18 cellular contexts compared by ENCODE assay signal in genomic region chr1:220369511-220369910, GRCh38.
A peak's percentile ranks its signal among the peaks of the same experiment; 100 is the strongest.
DNase-seq lines count a peak whose midpoint lies in the region; ATAC-seq, FAIRE-seq and TF ChIP-seq lines count a peak whose summit lies in the region.
"Had no signal": no experiment of that assay in that cellular context is flagged by ENCODE, and none has a peak within 500 bp of the region (broad histone marks: within the 10 kb centered on the region; RNA-seq: fewer than 3 reads in every experiment).

No MANE protein-coding gene starts in this region.

- no peak for ATAC-seq in heart left ventricle
- ATAC-seq in left ventricle myocardium superior, result no peak
- ATAC-seq in RWPE2 (ENCODE audit: low read depth), result no peak
- no peak for ATAC-seq in HG03442 (IDR thresholded peaks at IDR 0.05; ENCODE audit: unreplicated experiment)

- peak overlapping the region in 7 of 12 donors; percentile 0 to 77 (median 55) for H3K27ac ChIP-seq in heart left ventricle
- H3K27ac ChIP-seq in RWPE2 (ENCODE audit: poor library complexity, severe bottlenecking), result peak overlapping the region; percentile 69
- H3K27ac ChIP-seq in keratinocyte (ENCODE audit: control insufficient read depth, insufficient read depth, low read length), result peak overlapping the region; percentile 87
- peak overlapping the region; percentile 57 for H3K27ac ChIP-seq in skeletal muscle tissue (ENCODE audit: low read depth, low read length)

- no peak overlapping the region for H2AFZ ChIP-seq in keratinocyte (ENCODE audit: control insufficient read depth, low read length)

- DNase-seq in heart left ventricle, result no peak
- DNase-seq in left ventricle myocardium superior, result no peak
- DNase-seq in RWPE2 (ENCODE audit: low spot score), result no peak
- DNase-seq in keratinocyte (ENCODE audit: low read depth, low spot score), result no peak
- no peak for DNase-seq in dermis blood vessel endothelial cell
- DNase-seq in GM03348 (ENCODE audit: low spot score), result no peak
- DNase-seq: ACHN; CD4-positive, alpha-beta T cell; DMS79; MM.1S; NCI-H2029; NCI-H774; SIG-M5 had no signal

- 45 to 58% (median 53%) methylated on average over 3 of the region's 3 CpGs for WGBS in heart left ventricle, 4 donors

- H3K36me3 ChIP-seq in heart left ventricle (no peaks in the 10 kb centered on the region), RWPE2 (ENCODE audit: low read depth) (no peaks in the 10 kb centered on the region), keratinocyte (ENCODE audit: control insufficient read depth in 2 of 2, extremely low read depth in 1 of 2, insufficient read depth in 2 of 2, low read length in 2 of 2) (no peaks in the 10 kb centered on the region), skeletal muscle tissue (ENCODE audit: control insufficient read depth in 3 of 3, insufficient read depth in 3 of 3, low read length in 3 of 3) (no peaks in the 10 kb centered on the region)

- H3K4me1 ChIP-seq in heart left ventricle, result peaks cover 0 to 38% (median 17%) of the 10 kb centered on the region in 12 donors
- H3K4me1 ChIP-seq in RWPE2 (ENCODE audit: insufficient read depth, poor library complexity, severe bottlenecking), result peaks cover 15% of the 10 kb centered on the region
- peaks cover 18% of the 10 kb centered on the region for H3K4me1 ChIP-seq in keratinocyte (ENCODE audit: control insufficient read depth, extremely low read depth, insufficient read depth, low read length)
- peaks cover 26 to 28% (median 27%) of the 10 kb centered on the region in 3 donors for H3K4me1 ChIP-seq in skeletal muscle tissue (ENCODE audit: control insufficient read depth in 3 of 3, insufficient read depth in 3 of 3, low read length in 3 of 3)

- peaks cover 2% of the 10 kb centered on the region for H3K9me1 ChIP-seq in keratinocyte (ENCODE audit: control insufficient read depth, extremely low read depth, insufficient read depth, low read length)

- no peaks in the 10 kb centered on the region for H3K27me3 ChIP-seq in heart left ventricle
- no peaks in the 10 kb centered on the region for H3K27me3 ChIP-seq in RWPE2 (ENCODE audit: insufficient read depth, poor library complexity, severe bottlenecking)
- H3K27me3 ChIP-seq in keratinocyte (ENCODE audit: control insufficient read depth, extremely low read depth, insufficient read depth, low read length), result no peaks in the 10 kb centered on the region
- no peaks in the 10 kb centered on the region for H3K27me3 ChIP-seq in skeletal muscle tissue (ENCODE audit: control insufficient read depth in 3 of 3, insufficient read depth in 3 of 3, low read length in 3 of 3)

- no peak for TF ChIP-seq CTCF in heart left ventricle (IDR thresholded peaks at IDR 0.05)
- no peak for TF ChIP-seq CTCF in RWPE2 (IDR thresholded peaks at IDR 0.05; ENCODE audit: poor library complexity, severe bottlenecking)
- TF ChIP-seq CTCF in keratinocyte (optimal IDR thresholded peaks at IDR 0.05 in 1 of 3, IDR thresholded peaks at IDR 0.05 in 1 of 3, conservative IDR thresholded peaks at IDR 0.05 in 1 of 3; ENCODE audit: extremely low read depth in 1 of 3, insufficient read depth in 2 of 3, low read length in 3 of 3), result no peak

- no peak overlapping the region for H3K9ac ChIP-seq in keratinocyte (ENCODE audit: control insufficient read depth, extremely low read depth, insufficient read depth, low read length)
- no peak overlapping the region for H3K9ac ChIP-seq in skeletal muscle tissue (ENCODE audit: low read depth in 1 of 3, low read length in 3 of 3)

- intact Hi-C loops in heart left ventricle (cut with DNase I) (no loop called here), left ventricle myocardium superior (cut with micrococcal nuclease) (no loop called here)

- H3K79me2 ChIP-seq in keratinocyte (ENCODE audit: control insufficient read depth, insufficient read depth, low read length), result no peaks in the 10 kb centered on the region

- peaks cover 2% of the 10 kb centered on the region for H4K20me1 ChIP-seq in keratinocyte (ENCODE audit: control insufficient read depth, extremely low read depth, insufficient read depth, low read length)

- TF ChIP-seq POLR2A in heart left ventricle (IDR thresholded peaks at IDR 0.05), result no peak

- H3K9me3 ChIP-seq in heart left ventricle, result peaks cover 0 to 8% (median 0%) of the 10 kb centered on the region in 12 donors
- no peaks in the 10 kb centered on the region for H3K9me3 ChIP-seq in RWPE2 (ENCODE audit: severe bottlenecking)
- H3K9me3 ChIP-seq in keratinocyte (ENCODE audit: control insufficient read depth, low read depth, low read length), result no peaks in the 10 kb centered on the region
- H3K9me3 ChIP-seq in skeletal muscle tissue (ENCODE audit: control insufficient read depth in 3 of 3, low read length in 3 of 3), result no peaks in the 10 kb centered on the region

- no peak overlapping the region for H3K4me3 ChIP-seq in heart left ventricle
- no peak overlapping the region for H3K4me3 ChIP-seq in RWPE2 (ENCODE audit: severe bottlenecking)
- no peak overlapping the region for H3K4me3 ChIP-seq in keratinocyte (ENCODE audit: control insufficient read depth in 2 of 3, extremely low read depth in 1 of 3, insufficient read depth in 2 of 3, low read depth in 1 of 3, low read length in 3 of 3)
- H3K4me3 ChIP-seq in skeletal muscle tissue (ENCODE audit: low read length in 3 of 3), result no peak overlapping the region

- FAIRE-seq in keratinocyte (lab: Jason Lieb, UNC), result no peak
- FAIRE-seq: GM12891, GM19239, RCC 7860 had no signal

- dilution Hi-C loops in keratinocyte (cut with MboI; ENCODE audit: extremely low pct_ligation_motif_present, low sequenced_read_pairs), result no loop called here

- peak overlapping the region; percentile 45 for H3K4me2 ChIP-seq in keratinocyte (ENCODE audit: control insufficient read depth, extremely low read depth, insufficient read depth, low read depth, low read length)
